25 cellular contexts compared by ENCODE assay signal in genomic region chr2:42846026-42846425, GRCh38. TPM values are rescaled to one million over a fixed set of nuclear protein-coding genes. Genes with fewer than 3 reads are reported as not detected.
DNase-seq lines count a peak whose midpoint lies in the region; ATAC-seq and TF ChIP-seq lines count a peak whose summit lies in the region.
"Had no signal": no experiment of that assay in that cellular context is flagged by ENCODE, and none has a peak within 500 bp of the region (broad histone marks: within the 10 kb centered on the region; RNA-seq: fewer than 3 reads in every experiment).

No MANE protein-coding gene starts in this region.

- intact Hi-C loops in esophagus muscularis mucosa (cut with DNase I), result no loop called here
- intact Hi-C loops in stomach (cut with DNase I; ENCODE audit: low total_unique reads), result no loop called here

- peak overlapping the region; percentile 25 to 68 (median 40) for H3K27ac ChIP-seq in Peyer's patch
- peak overlapping the region; percentile 72 to 81 (median 76) for H3K27ac ChIP-seq in esophagus muscularis mucosa (replicated peaks in 1 of 4)
- H3K27ac ChIP-seq in stomach, result peak overlapping the region in 4 of 5 donors; percentile 28 to 71 (median 62)
- no peak overlapping the region for H3K27ac ChIP-seq in RWPE1
- H3K27ac ChIP-seq: BLaER1 treated with 17β-estradiol and CSF1 and Interleukin-3, amounts not matched to agents 10 nM and 100 nM; WERI-Rb-1 had no signal

- no peak for TF ChIP-seq POLR2A in Peyer's patch (IDR thresholded peaks at IDR 0.05)
- no peak for TF ChIP-seq POLR2A in esophagus muscularis mucosa (IDR thresholded peaks at IDR 0.05; ENCODE audit: low read depth)
- TF ChIP-seq POLR2A in stomach (IDR thresholded peaks at IDR 0.05), result no peak

- H3K36me3 Mint-ChIP-seq in mesothelial cell of epicardium (no peaks in the 10 kb centered on the region), endothelial cell (ENCODE audit: low read depth, unreplicated experiment) (no peaks in the 10 kb centered on the region)

- 72% methylated on average over 8 of the region's 8 CpGs for WGBS in esophagus muscularis mucosa
- WGBS in stomach, 5 donors, result 78 to 89% (median 86%) methylated on average over 8 of the region's 8 CpGs

- H3K4me3 Mint-ChIP-seq in mesothelial cell of epicardium, result no peak overlapping the region
- no peak overlapping the region for H3K4me3 Mint-ChIP-seq in endothelial cell (ENCODE audit: unreplicated experiment)
- H3K4me3 Mint-ChIP-seq: activated naive CD8-positive, alpha-beta T cell; stimulated activated naive CD8-positive, alpha-beta T cell treated with anti-CD3 and anti-CD28 coated beads, Interleukin-15, amount 100 ng/mL, for 72 hours had no signal

- H3K4me3 ChIP-seq in Peyer's patch (no peak overlapping the region), esophagus muscularis mucosa (no peak overlapping the region), stomach (no peak overlapping the region)
- H3K4me3 ChIP-seq: BLaER1 treated with 17β-estradiol and CSF1 and Interleukin-3, amounts not matched to agents 10 nM and 100 nM; GM12878; left lung had no signal

- H3K27me3 ChIP-seq in Peyer's patch, result no peaks in the 10 kb centered on the region
- H3K27me3 ChIP-seq in esophagus muscularis mucosa, result no peaks in the 10 kb centered on the region
- no peaks in the 10 kb centered on the region for H3K27me3 ChIP-seq in stomach
- H3K27me3 ChIP-seq: BLaER1 treated with 17β-estradiol and CSF1 and Interleukin-3, amounts not matched to agents 10 nM and 100 nM; left lung had no signal

- H3K27me3 Mint-ChIP-seq in mesothelial cell of epicardium (ENCODE audit: low read depth) (no peaks in the 10 kb centered on the region), endothelial cell (ENCODE audit: unreplicated experiment) (peaks cover 2% of the 10 kb centered on the region)
- H3K27me3 Mint-ChIP-seq: activated naive CD8-positive, alpha-beta T cell; stimulated activated naive CD8-positive, alpha-beta T cell treated with anti-CD3 and anti-CD28 coated beads, Interleukin-15, amount 100 ng/mL, for 72 hours had no signal

- POLR2A ChIA-PET in RWPE1 (lab: Yijun Ruan, JAX; ENCODE audit: low non-redundant PET), result no interaction called here

- H3K4me1 Mint-ChIP-seq in mesothelial cell of epicardium (peaks cover 27% of the 10 kb centered on the region), endothelial cell (ENCODE audit: unreplicated experiment) (no peaks in the 10 kb centered on the region)
- H3K4me1 Mint-ChIP-seq: stimulated activated naive CD8-positive, alpha-beta T cell treated with anti-CD3 and anti-CD28 coated beads, Interleukin-15, amount 100 ng/mL, for 72 hours had no signal

- no peak for ATAC-seq in GM21423 (IDR thresholded peaks at IDR 0.05; ENCODE audit: unreplicated experiment)
- ATAC-seq: GM12878; Panc1; stimulated activated naive CD8-positive, alpha-beta T cell treated with anti-CD3 and anti-CD28 coated beads, Interleukin-15, amount 100 ng/mL, for 72 hours had no signal

- no peak for TF ChIP-seq EP300 in esophagus muscularis mucosa (IDR thresholded peaks at IDR 0.05)
- no peak for TF ChIP-seq EP300 in stomach (IDR thresholded peaks at IDR 0.05)

- H3K9me3 ChIP-seq in Peyer's patch, result no peaks in the 10 kb centered on the region
- H3K9me3 ChIP-seq in esophagus muscularis mucosa, result no peaks in the 10 kb centered on the region
- H3K9me3 ChIP-seq in stomach, result no peaks in the 10 kb centered on the region
- H3K9me3 ChIP-seq: BLaER1 treated with 17β-estradiol and CSF1 and Interleukin-3, amounts not matched to agents 10 nM and 100 nM; Caco-2; left lung; SK-N-SH had no signal

- H3K4me1 ChIP-seq in Peyer's patch (peaks cover 0 to 10% (median 0%) of the 10 kb centered on the region in 4 donors), esophagus muscularis mucosa (peaks cover 11 to 76% (median 40%) of the 10 kb centered on the region in 4 donors), stomach (peaks cover 0 to 36% (median 15%) of the 10 kb centered on the region in 4 donors)

- H3K9me3 Mint-ChIP-seq in mesothelial cell of epicardium (no peaks in the 10 kb centered on the region), endothelial cell (ENCODE audit: unreplicated experiment) (no peaks in the 10 kb centered on the region)
- H3K9me3 Mint-ChIP-seq: activated T-helper 2 cell treated with anti-CD3 and anti-CD28 coated beads, Interferon-gamma antibody, Interleukin-2, Interleukin-4, amounts not matched to agents 10 μg/mL and 5 μg/mL and 100 μg/mL, durations not matched to agents 14 hours and 24 hours and 36 hours; stimulated activated naive CD8-positive, alpha-beta T cell treated with anti-CD3 and anti-CD28 coated beads, Interleukin-15, amount 100 ng/mL, for 72 hours had no signal

- no peak for TF ChIP-seq CTCF in Peyer's patch (IDR thresholded peaks at IDR 0.05)
- no peak for TF ChIP-seq CTCF in esophagus muscularis mucosa (IDR thresholded peaks at IDR 0.05)
- TF ChIP-seq CTCF in mesothelial cell of epicardium (IDR thresholded peaks at IDR 0.05; ENCODE audit: unreplicated experiment), result no peak
- TF ChIP-seq CTCF in stomach (IDR thresholded peaks at IDR 0.05), result no peak
- TF ChIP-seq CTCF in endothelial cell (IDR thresholded peaks at IDR 0.05; ENCODE audit: unreplicated experiment), result no peak
- no peak for TF ChIP-seq CTCF in RWPE1 (conservative IDR thresholded peaks at IDR 0.05; ENCODE audit: low read depth)

- H3K36me3 ChIP-seq in Peyer's patch (no peaks in the 10 kb centered on the region), esophagus muscularis mucosa (no peaks in the 10 kb centered on the region), stomach (no peaks in the 10 kb centered on the region)
- H3K36me3 ChIP-seq: BLaER1 treated with 17β-estradiol and CSF1 and Interleukin-3, amounts not matched to agents 10 nM and 100 nM; left lung; WERI-Rb-1 had no signal

- H3K27ac Mint-ChIP-seq in mesothelial cell of epicardium (peak overlapping the region; percentile 65), endothelial cell (ENCODE audit: unreplicated experiment) (no peak overlapping the region)
- H3K27ac Mint-ChIP-seq: activated naive CD8-positive, alpha-beta T cell; activated T-helper 2 cell treated with anti-CD3 and anti-CD28 coated beads, Interferon-gamma antibody, Interleukin-2, Interleukin-4, amounts not matched to agents 10 μg/mL and 5 μg/mL and 100 μg/mL, durations not matched to agents 14 hours and 24 hours and 36 hours had no signal

- DNase-seq in Peyer's patch, result peak in 1 of 3 donors; percentile 24
- DNase-seq in esophagus muscularis mucosa (ENCODE audit: extremely low spot score), result no peak
- DNase-seq in mesothelial cell of epicardium (ENCODE audit: low spot score in 2 of 2, unreplicated experiment in 2 of 2), result no peak
- DNase-seq in stomach, result no peak
- DNase-seq in endothelial cell (ENCODE audit: low spot score), result no peak
- no peak for DNase-seq in activated T-cell treated with anti-CD3 and anti-CD28 coated beads, Interleukin-2, amount 50 U/mL, for 48 hours
- DNase-seq in RWPE1 (ENCODE audit: low spot score), result no peak
- DNase-seq: ACHN; activated CD4-positive, alpha-beta T cell treated with anti-CD3 and anti-CD28 coated beads, Interleukin-2, amount 50 U/mL, for 1 hour; DMS79 treated with DMSO at 0.1 percent for 48 hours; effector CD8-positive, alpha-beta T cell; left lung; NCI-H1092; NCI-H2081 treated with DMSO at 0.1 percent for 48 hours; SK-N-SH; stimulated activated naive CD8-positive, alpha-beta T cell treated with anti-CD3 and anti-CD28 coated beads, Interleukin-15, amount 100 ng/mL, for 72 hours; T-helper 2 cell; WERI-Rb-1 had no signal

- CTCF ChIA-PET in RWPE1 (lab: Yijun Ruan, JAX), result interaction anchor here (0.9 kb wide), 1 partner anchor 17 kb away, joined by 5 read pairs; no protein-coding TSS in a partner anchor

RNA-seq across cellular contexts. Expression of gene HAAO, which starts 53.6 kb away (rescaled TPM):
- total RNA-seq in Peyer's patch (10 to 100 TPM; 15.7 to 96.9 (median 49.7) TPM), esophagus muscularis mucosa (1 to 10 TPM; 2.9 to 4.8 (median 4.0) TPM), mesothelial cell of epicardium (23.3 to 25.7 TPM (median 25.0 TPM) in 3 replicates), stomach (10 to 100 TPM in 1 of 5 donors, 1 to 10 TPM in 1, under 1 TPM in 1, not detected in 2; 0.89 to 18.5 (median 6.8) TPM), endothelial cell (ENCODE audit: unreplicated experiment) (6.0 TPM)
- polyA plus RNA-seq in stomach, result 10 to 100 TPM in 2 of 3 donors, 1 to 10 TPM in 1; 4.0 to 23.5 (median 22.8) TPM
- polyA plus RNA-seq: SK-N-SH had no signal
